ENCODE assay signal across 1 cellular context in genomic region chr6:130927305-130927704, GRCh38.
TF ChIP-seq lines count a peak whose summit lies in the region.

No MANE protein-coding gene starts in this region.

TF ChIP-seq in HepG2, 621 proteins besides CTCF, POLR2A, EP300 and RAD21 (continued from another document):
- TF ChIP-seq ZBTB40 (IDR thresholded peaks at IDR 0.05) = no peak
- TF ChIP-seq ZBTB40 (CRISPR knock-in tag; IDR thresholded peaks at IDR 0.05) = no peak
- no peak for TF ChIP-seq ZNF274 (CRISPR knock-in tag; IDR thresholded peaks at IDR 0.05)
- TF ChIP-seq MXD1 (CRISPR knock-in tag; IDR thresholded peaks at IDR 0.05) = no peak
- no peak for TF ChIP-seq ZSCAN31 (CRISPR knock-in tag; IDR thresholded peaks at IDR 0.05; ENCODE audit: low read depth)
- TF ChIP-seq DMTF1 (CRISPR knock-in tag; IDR thresholded peaks at IDR 0.05) = no peak
- TF ChIP-seq NCOA5 (CRISPR knock-in tag; IDR thresholded peaks at IDR 0.05) = no peak
- peak; percentile 38; the same call in 1 of the 2 replicates for TF ChIP-seq NR2F6 (IDR thresholded peaks at IDR 0.05)
- peak; percentile 41; the same call in 1 of the 2 replicates for TF ChIP-seq NR2F6 (CRISPR knock-in tag; IDR thresholded peaks at IDR 0.05)
- TF ChIP-seq ZNF276 (CRISPR knock-in tag; IDR thresholded peaks at IDR 0.05; ENCODE audit: low read depth) = no peak
- TF ChIP-seq TCF7L2 (IDR thresholded peaks at IDR 0.05; ENCODE audit: low read depth, low read length) = no peak
